Comparison of ENCODE assay signal across 22 cellular contexts in the genomic region with DNA sequence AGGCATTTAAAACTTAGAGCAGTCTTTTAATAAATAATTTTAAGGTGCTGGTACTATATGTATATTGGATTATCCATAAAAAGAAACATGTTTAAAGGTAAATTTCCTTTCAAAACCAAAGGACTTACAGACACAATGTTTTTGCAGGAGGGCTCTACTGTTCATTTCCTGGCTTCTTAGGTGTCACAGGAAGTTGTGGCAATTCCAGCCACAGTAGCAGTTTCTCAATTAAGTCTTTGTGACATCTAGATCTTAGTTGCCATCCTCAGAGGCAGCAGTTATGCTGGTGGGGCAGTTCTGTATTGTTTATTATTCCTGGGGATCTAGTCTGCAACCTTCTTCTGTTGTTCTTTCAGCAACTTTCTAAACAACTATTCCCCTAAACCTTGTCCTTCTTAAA.
"Had no signal": no experiment of that assay in that cellular context is flagged by ENCODE, and none has a peak within 500 bp of the region (broad histone marks: within the 10 kb centered on the region; RNA-seq: fewer than 3 reads in every experiment).

No MANE protein-coding gene starts in this region.

- DNase-seq: activated CD4-positive, alpha-beta memory T cell treated with anti-CD3 and anti-CD28 coated beads, Interleukin-2, amount 10 ng/mL, durations not matched to agents 7 days and 5 days; activated CD4-positive, alpha-beta T cell treated with anti-CD3 and anti-CD28 coated beads for 36 hours; activated CD4-positive, alpha-beta T cell treated with anti-CD3 and anti-CD28 coated beads, Interleukin-2, amount 50 U/mL, for 1 hour; activated CD8-positive, alpha-beta memory T cell treated with anti-CD3 and anti-CD28 coated beads, Interleukin-2, amount 50 U/mL, for 4 hours; activated gamma-delta T cell treated with Interleukin-2 at 50 U/mL for 16 hours; activated naive CD4-positive, alpha-beta T cell treated with anti-CD3 and anti-CD28 coated beads, Interleukin-2, amount 10 ng/mL, durations not matched to agents 7 days and 5 days; activated naive CD8-positive, alpha-beta T cell treated with anti-CD3 and anti-CD28 coated beads for 36 hours; activated T-cell treated with anti-CD3 and anti-CD28 coated beads, Interleukin-2, amount 50 U/mL, for 72 hours; brain microvascular endothelial cell; MV-4-11; NCI-H1105; NCI-H1436 treated with DMSO at 0.1 percent for 48 hours; NCI-H187; NCI-H2081; NCI-H510A treated with DMSO at 0.1 percent for 48 hours; NCI-H69; PC-9; SHP77 treated with DMSO at 0.1 percent for 48 hours; T-helper 1 cell; WERI-Rb-1 had no signal

- H3K27ac Mint-ChIP-seq: activated CD4-positive, alpha-beta memory T cell treated with anti-CD3 and anti-CD28 coated beads, Interleukin-2, amount 10 ng/mL, durations not matched to agents 7 days and 5 days; activated CD4-positive, alpha-beta T cell treated with anti-CD3 and anti-CD28 coated beads for 36 hours; activated naive CD4-positive, alpha-beta T cell treated with anti-CD3 and anti-CD28 coated beads, Interleukin-2, amount 10 ng/mL, durations not matched to agents 7 days and 5 days; activated naive CD8-positive, alpha-beta T cell treated with anti-CD3 and anti-CD28 coated beads for 36 hours; activated T-cell treated with anti-CD3 and anti-CD28 coated beads, Interleukin-2, amount 50 U/mL, for 72 hours; activated T-helper 2 cell treated with anti-CD3 and anti-CD28 coated beads, Interferon-gamma antibody, Interleukin-2, Interleukin-4, amounts not matched to agents 10 μg/mL and 5 μg/mL and 100 μg/mL, durations not matched to agents 14 hours and 24 hours and 36 hours had no signal

- H3K4me1 Mint-ChIP-seq: activated CD4-positive, alpha-beta memory T cell treated with anti-CD3 and anti-CD28 coated beads, Interleukin-2, amount 10 ng/mL, durations not matched to agents 7 days and 5 days; activated CD4-positive, alpha-beta T cell treated with anti-CD3 and anti-CD28 coated beads for 36 hours; activated naive CD4-positive, alpha-beta T cell treated with anti-CD3 and anti-CD28 coated beads, Interleukin-2, amount 10 ng/mL, durations not matched to agents 7 days and 5 days; activated naive CD8-positive, alpha-beta T cell treated with anti-CD3 and anti-CD28 coated beads for 36 hours had no signal

- H3K4me3 Mint-ChIP-seq: activated CD4-positive, alpha-beta memory T cell treated with anti-CD3 and anti-CD28 coated beads, Interleukin-2, amount 10 ng/mL, durations not matched to agents 7 days and 5 days; activated CD4-positive, alpha-beta T cell treated with anti-CD3 and anti-CD28 coated beads for 36 hours; activated naive CD4-positive, alpha-beta T cell treated with anti-CD3 and anti-CD28 coated beads, Interleukin-2, amount 10 ng/mL, durations not matched to agents 7 days and 5 days; activated naive CD8-positive, alpha-beta T cell treated with anti-CD3 and anti-CD28 coated beads for 36 hours; activated T-cell treated with anti-CD3 and anti-CD28 coated beads, Interleukin-2, amount 50 U/mL, for 72 hours had no signal

- H3K4me3 ChIP-seq: cardiac muscle cell, PC-9 had no signal

- H2AFZ ChIP-seq: PC-9 had no signal

- H3K9me3 Mint-ChIP-seq: activated naive CD4-positive, alpha-beta T cell treated with anti-CD3 and anti-CD28 coated beads, Interleukin-2, amount 10 ng/mL, durations not matched to agents 7 days and 5 days had no signal

- H3K4me2 ChIP-seq: PC-9 had no signal

- H3K27ac ChIP-seq: brain microvascular endothelial cell, cardiac muscle cell, PC-9, WERI-Rb-1 had no signal

- H3K36me3 Mint-ChIP-seq: activated naive CD4-positive, alpha-beta T cell treated with anti-CD3 and anti-CD28 coated beads, Interleukin-2, amount 10 ng/mL, durations not matched to agents 7 days and 5 days; activated naive CD8-positive, alpha-beta T cell treated with anti-CD3 and anti-CD28 coated beads for 36 hours had no signal

- H3K36me3 ChIP-seq: brain microvascular endothelial cell, cardiac muscle cell, WERI-Rb-1 had no signal

- H3K27me3 ChIP-seq: brain microvascular endothelial cell, cardiac muscle cell had no signal

- H3K27me3 Mint-ChIP-seq: activated CD4-positive, alpha-beta memory T cell treated with anti-CD3 and anti-CD28 coated beads, Interleukin-2, amount 10 ng/mL, durations not matched to agents 7 days and 5 days; activated CD4-positive, alpha-beta T cell treated with anti-CD3 and anti-CD28 coated beads for 36 hours; activated naive CD4-positive, alpha-beta T cell treated with anti-CD3 and anti-CD28 coated beads, Interleukin-2, amount 10 ng/mL, durations not matched to agents 7 days and 5 days; activated naive CD8-positive, alpha-beta T cell treated with anti-CD3 and anti-CD28 coated beads for 36 hours had no signal

- ATAC-seq: activated CD4-positive, alpha-beta T cell treated with anti-CD3 and anti-CD28 coated beads for 36 hours; activated T-cell treated with anti-CD3 and anti-CD28 coated beads, Interleukin-2, amount 50 U/mL, for 72 hours had no signal
